1 cellular context compared by ENCODE assay signal in genomic region chr4:145880355-145880960, GRCh38.
A peak's percentile ranks its signal among the peaks of the same experiment; 100 is the strongest.
TF ChIP-seq lines count a peak whose summit lies in the region.

No MANE protein-coding gene starts in this region.

TF ChIP-seq in K562, 482 proteins besides CTCF, POLR2A, EP300 and RAD21 (continued from another document):
- TF ChIP-seq TFE3 (CRISPR knock-in tag; IDR thresholded peaks at IDR 0.05) (peak; percentile 71), RAD51 (IDR thresholded peaks at IDR 0.05; ENCODE audit: borderline replicate concordance, low read depth) (peak; percentile 61), ZNF507 (tag; conservative IDR thresholded peaks at IDR 0.05) (no peak)
